Comparison of ENCODE assay signal across 9 cellular contexts in genomic region chr11:130166457-130166784, GRCh38. TPM values are rescaled to one million over a fixed set of nuclear protein-coding genes. Genes with fewer than 3 reads are reported as not detected.
DNase-seq lines count a peak whose midpoint lies in the region; ATAC-seq and TF ChIP-seq lines count a peak whose summit lies in the region.
"Had no signal": no experiment of that assay in that cellular context is flagged by ENCODE, and none has a peak within 500 bp of the region (broad histone marks: within the 10 kb centered on the region; RNA-seq: fewer than 3 reads in every experiment).

No MANE protein-coding gene starts in this region.

- H3K4me3 Mint-ChIP-seq in central memory CD8-positive, alpha-beta T cell = no peak overlapping the region

- H3K9me3 ChIP-seq in MG63 (no peaks in the 10 kb centered on the region), psoas muscle (no peaks in the 10 kb centered on the region)

- ATAC-seq in GM18858 (IDR thresholded peaks at IDR 0.05; ENCODE audit: unreplicated experiment) (peak; percentile 81), psoas muscle (peak; percentile 36 to 74 (median 58)), GM18870 (IDR thresholded peaks at IDR 0.05; ENCODE audit: unreplicated experiment) (no peak), GM19395 (IDR thresholded peaks at IDR 0.05; ENCODE audit: unreplicated experiment) (no peak)
- peak; percentile 19 for ATAC-seq in central memory CD8-positive, alpha-beta T cell (replicated peaks; ENCODE audit: extremely low read depth, poor library complexity, severe bottlenecking)

- H3K27ac ChIP-seq in psoas muscle = no peak overlapping the region

- no peak overlapping the region for H3K4me3 ChIP-seq in MG63
- H3K4me3 ChIP-seq in psoas muscle = no peak overlapping the region

- in situ Hi-C loops in GM13977 (cut with MboI; ENCODE audit: low pct_unique_long_range_greater_than_20kb, low sequenced_read_pairs, unreplicated experiment) = no loop called here

- DNase-seq in MG63 (peak; percentile 92), psoas muscle (no peak), GM13977 (ENCODE audit: low spot score) (no peak), midbrain (lab: John Stamatoyannopoulos, UW) (no peak)
- DNase-seq in central memory CD8-positive, alpha-beta T cell (ENCODE audit: low spot score in 2 of 2) = no peak

- 38 to 48% (median 40%) methylated on average over 4 of the region's 4 CpGs for WGBS in psoas muscle, 3 donors

- intact Hi-C loops in psoas muscle (cut with DNase I) = no loop called here

- no peaks in the 10 kb centered on the region for H3K4me1 ChIP-seq in psoas muscle

- H3K9me3 Mint-ChIP-seq in central memory CD8-positive, alpha-beta T cell = no peaks in the 10 kb centered on the region

- peaks cover 4% of the 10 kb centered on the region for H3K4me1 Mint-ChIP-seq in central memory CD8-positive, alpha-beta T cell

- no peak overlapping the region for H3K27ac Mint-ChIP-seq in central memory CD8-positive, alpha-beta T cell (ENCODE audit: low read depth)

- no peaks in the 10 kb centered on the region for H3K27me3 ChIP-seq in MG63
- peaks cover 0 to 35% (median 8%) of the 10 kb centered on the region in 3 donors for H3K27me3 ChIP-seq in psoas muscle (ENCODE audit: insufficient read depth in 3 of 3, low read length in 2 of 3)

- H3K36me3 ChIP-seq in MG63 (no peaks in the 10 kb centered on the region), psoas muscle (ENCODE audit: insufficient read depth in 1 of 2, low read depth in 1 of 2) (no peaks in the 10 kb centered on the region)

- TF ChIP-seq CTCF in psoas muscle (IDR thresholded peaks at IDR 0.05) (no peak), GM13977 (IDR thresholded peaks at IDR 0.05; ENCODE audit: extremely low read depth, insufficient read depth, missing control alignments) (no peak)

- no peaks in the 10 kb centered on the region for H3K36me3 Mint-ChIP-seq in central memory CD8-positive, alpha-beta T cell (ENCODE audit: insufficient read depth)

- H3K27me3 Mint-ChIP-seq in central memory CD8-positive, alpha-beta T cell = peaks cover 89% of the 10 kb centered on the region

RNA-seq across cellular contexts. Expression of gene ST14, which starts 6.8 kb away (rescaled TPM):
- total RNA-seq in MG63 (2014; rRNA removed; shearing (Covaris generic); ENCODE audit: low replicate concordance) = not detected in 2 replicates
- under 1 TPM; 0.51 to 0.77 (median 0.55) TPM for total RNA-seq in psoas muscle
- under 1 TPM; 0.22 to 0.44 (median 0.25) TPM for polyA plus RNA-seq in psoas muscle
- total RNA-seq: T-helper 1 cell treated with Interleukin-12 subunit alpha and Interleukin-12 subunit beta and Interleukin-4 antibody, amounts not matched to agents 30 ng/mL and 1 ng/mL, for 36 hours had no signal

Comparison
In these comparisons a context has a peak if more than half of its experiments do, and no peak if none do; other contexts are left out.
1. ATAC-seq: peak in GM18858 (single experiment), central memory CD8-positive, alpha-beta T cell (single experiment) and psoas muscle (4 of 4); none in GM18870 (single experiment) and GM19395 (single experiment).